ENCODE assay signal across 15 cellular contexts in the genomic region with DNA sequence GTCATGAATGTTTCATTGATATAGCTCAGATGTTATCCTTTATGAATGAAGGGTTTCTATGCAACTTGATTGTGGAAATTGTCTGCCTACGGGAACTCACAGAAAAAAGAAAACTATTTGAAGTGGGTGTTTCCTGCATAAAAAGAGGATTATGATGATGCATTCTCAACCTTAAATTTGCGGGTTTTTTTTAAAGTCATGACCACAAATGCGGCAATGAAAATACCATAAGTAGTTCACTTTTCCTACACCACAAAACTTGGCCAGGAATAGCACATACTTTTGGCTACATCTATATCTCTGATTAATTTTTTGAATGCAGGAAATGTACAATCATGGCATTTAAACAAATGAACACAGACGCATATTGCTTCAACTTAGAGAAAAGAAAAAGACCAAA.
"Had no signal": no experiment of that assay in that cellular context is flagged by ENCODE, and none has a peak within 500 bp of the region (broad histone marks: within the 10 kb centered on the region; RNA-seq: fewer than 3 reads in every experiment).

No MANE protein-coding gene starts in this region.

- H3K36me3 ChIP-seq: gastroesophageal sphincter, heart left ventricle, thyroid gland had no signal

- DNase-seq: activated B cell treated with CpG ODN at 0.5 μM for 24 hours; activated CD4-positive, alpha-beta T cell treated with anti-CD3 and anti-CD28 coated beads for 48 hours; activated CD8-positive, alpha-beta T cell treated with anti-CD3 and anti-CD28 coated beads for 36 hours; activated naive CD4-positive, alpha-beta T cell treated with anti-CD3 and anti-CD28 coated beads, Interleukin-2, amount 10 ng/mL, durations not matched to agents 7 days and 5 days; activated naive CD8-positive, alpha-beta T cell treated with anti-CD3 and anti-CD28 coated beads, Interleukin-2, amount 50 U/mL, for 24 hours; activated T-cell treated with anti-CD3 and anti-CD28 coated beads, Interleukin-2, amount 50 U/mL, for 24 hours; heart left ventricle; kidney; midbrain; stimulated activated CD4-positive, alpha-beta T cell treated with anti-CD3 and anti-CD28 coated beads, Interleukin-12 subunit alpha, Interleukin-12 subunit beta, amount 100 ng/mL, for 4 hours; stimulated activated CD4-positive, alpha-beta T cell treated with anti-CD3 and anti-CD28 coated beads, Interleukin-1b, Interleukin-23, amount 100 ng/mL, for 48 hours; stimulated activated naive CD4-positive, alpha-beta T cell treated with Interleukin-2 at 50 U/mL for 16 hours; SW 1271; thyroid gland had no signal

- H3K4me3 ChIP-seq: gastroesophageal sphincter, heart left ventricle, thyroid gland had no signal

- H3K27ac ChIP-seq: gastroesophageal sphincter, heart left ventricle, thyroid gland had no signal

- H3K9me3 ChIP-seq: gastroesophageal sphincter, heart left ventricle, thyroid gland had no signal

- H3K27me3 ChIP-seq: gastroesophageal sphincter, heart left ventricle, thyroid gland had no signal

- H3K4me1 ChIP-seq: gastroesophageal sphincter, heart left ventricle, thyroid gland had no signal
